25 cellular contexts compared by ENCODE assay signal in genomic region chr6:135351635-135352034, GRCh38.
"Had no signal": no experiment of that assay in that cellular context is flagged by ENCODE, and none has a peak within 500 bp of the region (broad histone marks: within the 10 kb centered on the region; RNA-seq: fewer than 3 reads in every experiment).

No MANE protein-coding gene starts in this region.

- FAIRE-seq: endometrium, islet of Langerhans, keratinocyte had no signal

- H3K36me3 ChIP-seq: colonic mucosa, gastrocnemius medialis, left lung, lower lobe of right lung had no signal

- H3K27me3 ChIP-seq: colonic mucosa, esophagus squamous epithelium, gastrocnemius medialis, heart right ventricle, left lung had no signal

- DNase-seq: colonic mucosa; cortex of kidney; effector CD8-positive, alpha-beta T cell; effector memory CD8-positive, alpha-beta T cell; endodermal cell; erythroblast; esophagus squamous epithelium; foreskin fibroblast; foreskin melanocyte; gastrocnemius medialis; glutamatergic neuron; head of caudate nucleus; heart right ventricle; hippocampal formation; left cardiac atrium; left lung; left ventricle myocardium superior; lower lobe of right lung; mesenchymal stem cell; mucosa of descending colon had no signal

- ATAC-seq: effector memory CD8-positive, alpha-beta T cell; esophagus mucosa; gastrocnemius medialis; heart right ventricle; left cardiac atrium; left lung; left ventricle myocardium superior; lower lobe of right lung; mucosa of descending colon had no signal

- H3K4me3 ChIP-seq: colonic mucosa, esophagus squamous epithelium, gastrocnemius medialis, heart right ventricle, left lung, lower lobe of right lung, mucosa of descending colon had no signal

- H3K9me3 ChIP-seq: colonic mucosa, esophagus squamous epithelium, gastrocnemius medialis, heart right ventricle, left lung, lower lobe of right lung, mucosa of descending colon had no signal

- H3K27ac ChIP-seq: colonic mucosa, epithelial cell of prostate, esophagus squamous epithelium, gastrocnemius medialis, heart right ventricle, left lung, lower lobe of right lung had no signal

- H3K4me1 ChIP-seq: colonic mucosa, esophagus squamous epithelium, gastrocnemius medialis, heart right ventricle, left lung, lower lobe of right lung had no signal
